ENCODE assay signal across 17 cellular contexts in genomic region chr4:175970072-175970471, GRCh38.
A peak's percentile ranks its signal among the peaks of the same experiment; 100 is the strongest.
DNase-seq lines count a peak whose midpoint lies in the region; ATAC-seq, FAIRE-seq and TF ChIP-seq lines count a peak whose summit lies in the region.
"Had no signal": no experiment of that assay in that cellular context is flagged by ENCODE, and none has a peak within 500 bp of the region (broad histone marks: within the 10 kb centered on the region; RNA-seq: fewer than 3 reads in every experiment).

No MANE protein-coding gene starts in this region.

- no peaks in the 10 kb centered on the region for H3K36me3 ChIP-seq in endothelial cell of umbilical vein (ENCODE audit: control insufficient read depth in 2 of 2, extremely low read depth in 1 of 2, insufficient read depth in 2 of 2, low read length in 2 of 2)
- H3K36me3 ChIP-seq in sigmoid colon, result no peaks in the 10 kb centered on the region

- no TSS peak for BruUV-seq in endothelial cell of umbilical vein (replicated peaks; lab: Mats Ljungman, UMichigan)

- no peaks in the 10 kb centered on the region for H3K9me3 ChIP-seq in endothelial cell of umbilical vein (replicated peaks; ENCODE audit: control insufficient read depth, insufficient read depth, low read length)
- H3K9me3 ChIP-seq in sigmoid colon, result no peaks in the 10 kb centered on the region

- POLR2A ChIA-PET in endothelial cell of umbilical vein (lab: Charles Lee), result no interaction called here

- TF ChIP-seq POLR2A in endothelial cell of umbilical vein (IDR thresholded peaks at IDR 0.05; ENCODE audit: low read depth, low read length), result no peak
- no peak for TF ChIP-seq POLR2A in sigmoid colon (IDR thresholded peaks at IDR 0.05)

- 58 to 67% methylated on average over 3 of the region's 3 CpGs for WGBS in sigmoid colon, 2 donors

- no peak overlapping the region for H3K9ac ChIP-seq in endothelial cell of umbilical vein (replicated peaks; ENCODE audit: extremely low read depth, insufficient read depth, low read length)

- no peak overlapping the region for H2AFZ ChIP-seq in endothelial cell of umbilical vein (ENCODE audit: low read depth, low read length)

- H3K4me3 ChIP-seq in endothelial cell of umbilical vein (replicated peaks in 1 of 3; ENCODE audit: insufficient read depth in 1 of 3, low read depth in 1 of 3, low read length in 3 of 3) (no peak overlapping the region), sigmoid colon (peak overlapping the region in 2 of 4 donors; percentile 32 to 44)

- H3K79me2 ChIP-seq in endothelial cell of umbilical vein (ENCODE audit: control insufficient read depth, insufficient read depth, low read length), result no peaks in the 10 kb centered on the region

- intact Hi-C loops in endothelial cell of umbilical vein (cut with micrococcal nuclease), result no loop called here
- intact Hi-C loops in sigmoid colon (cut with DNase I), result loop anchor here (2.0 kb wide), 1 partner anchor 31 kb away; no protein-coding TSS in a partner anchor

- no peak for FAIRE-seq in endothelial cell of umbilical vein (lab: Jason Lieb, UNC)

- no peak for TF ChIP-seq EP300 in sigmoid colon (IDR thresholded peaks at IDR 0.05)

- no peak overlapping the region for H3K4me2 ChIP-seq in endothelial cell of umbilical vein (ENCODE audit: insufficient read depth, low read length)

- no peak for TF ChIP-seq CTCF in endothelial cell of umbilical vein (IDR thresholded peaks at IDR 0.05; ENCODE audit: extremely low read depth in 1 of 2, insufficient read depth in 1 of 2, low read depth in 1 of 2, low read length in 2 of 2)
- no peak for TF ChIP-seq CTCF in sigmoid colon (IDR thresholded peaks at IDR 0.05)

- dilution Hi-C loops in endothelial cell of umbilical vein (cut with MboI; ENCODE audit: extremely low pct_ligation_motif_present, low sequenced_read_pairs), result no loop called here

- CTCF ChIA-PET in endothelial cell of umbilical vein (lab: Charles Lee), result no interaction called here

- ATAC-seq in HG02763 (IDR thresholded peaks at IDR 0.05; ENCODE audit: unreplicated experiment) (no peak), HG03457 (IDR thresholded peaks at IDR 0.05; ENCODE audit: unreplicated experiment) (no peak)
- ATAC-seq: Panc1, Right ventricle myocardium inferior had no signal

- H3K27ac ChIP-seq in angular gyrus (ENCODE audit: low read depth, low read length) (peak overlapping the region; percentile 4), endothelial cell of umbilical vein (ENCODE audit: insufficient read depth, low read depth, low read length) (no peak overlapping the region), sigmoid colon (peak overlapping the region; percentile 75 to 82 (median 78))

- H3K4me1 ChIP-seq in endothelial cell of umbilical vein (ENCODE audit: control insufficient read depth, extremely low read depth, insufficient read depth, low read length) (no peaks in the 10 kb centered on the region), sigmoid colon (peaks cover 0 to 31% (median 11%) of the 10 kb centered on the region in 4 donors)

- peak; percentile 21 for DNase-seq in endothelial cell of umbilical vein (ENCODE audit: low read depth, low spot score)
- peak; percentile 12 for DNase-seq in midbrain (lab: John Stamatoyannopoulos, UW)
- DNase-seq in sigmoid colon, result no peak
- DNase-seq in activated CD4-positive, alpha-beta T cell treated with anti-CD3 and anti-CD28 coated beads for 48 hours, result no peak
- DNase-seq in T1000 (lab: John Stamatoyannopoulos, UW), result no peak
- DNase-seq: EL, HCEC 1CT, MV-4-11, NCI-H1417 treated with DMSO at 0.1 percent for 48 hours, NCI-H1930, NCI-H2171, NCI-H446 treated with DMSO at 0.1 percent for 48 hours had no signal

- no peaks in the 10 kb centered on the region for H3K9me1 ChIP-seq in endothelial cell of umbilical vein (replicated peaks; ENCODE audit: control insufficient read depth, extremely low read depth, insufficient read depth, low read length)

- H4K20me1 ChIP-seq in endothelial cell of umbilical vein (replicated peaks; ENCODE audit: control insufficient read depth, extremely low read depth, insufficient read depth, low read length), result no peaks in the 10 kb centered on the region

- H3K27me3 ChIP-seq in endothelial cell of umbilical vein (ENCODE audit: control insufficient read depth in 2 of 2, insufficient read depth in 2 of 2, low read length in 2 of 2), result no peaks in the 10 kb centered on the region
- H3K27me3 ChIP-seq in sigmoid colon, result no peaks in the 10 kb centered on the region

TF ChIP-seq in endothelial cell of umbilical vein, 7 proteins besides CTCF, POLR2A, EP300 and RAD21:
- TF ChIP-seq GATA2 (IDR thresholded peaks at IDR 0.05; ENCODE audit: insufficient read depth, insufficient read length, low read depth, low read length), result no peak
- TF ChIP-seq POLR2AphosphoS5 (IDR thresholded peaks at IDR 0.05; ENCODE audit: insufficient read depth, low read depth, low read length), result no peak
- TF ChIP-seq MYC (IDR thresholded peaks at IDR 0.05; ENCODE audit: low read depth, low read length), result no peak
- no peak for TF ChIP-seq EZH2 (IDR thresholded peaks at IDR 0.05; ENCODE audit: borderline replicate concordance, low read depth, low read length, severe bottlenecking)
- TF ChIP-seq JUN (IDR thresholded peaks at IDR 0.05; ENCODE audit: borderline replicate concordance, insufficient read depth, insufficient read length, low read depth), result no peak
- TF ChIP-seq FOS (IDR thresholded peaks at IDR 0.05; ENCODE audit: borderline replicate concordance, insufficient read depth, low read length), result no peak
- TF ChIP-seq MAX (IDR thresholded peaks at IDR 0.05; ENCODE audit: insufficient read depth, insufficient read length), result no peak
TF ChIP-seq in endothelial cell of umbilical vein: peak in this region for 0.

Comparison
In these comparisons a context has a peak if more than half of its experiments do, and no peak if none do; other contexts are left out.
1. DNase-seq: peak in endothelial cell of umbilical vein (single experiment) and midbrain (single experiment); none in sigmoid colon (single experiment), activated CD4-positive, alpha-beta T cell treated with anti-CD3 and anti-CD28 coated beads for 48 hours (single experiment) and T1000 (single experiment).